Comparison of ENCODE assay signal across 22 cellular contexts in the genomic region with DNA sequence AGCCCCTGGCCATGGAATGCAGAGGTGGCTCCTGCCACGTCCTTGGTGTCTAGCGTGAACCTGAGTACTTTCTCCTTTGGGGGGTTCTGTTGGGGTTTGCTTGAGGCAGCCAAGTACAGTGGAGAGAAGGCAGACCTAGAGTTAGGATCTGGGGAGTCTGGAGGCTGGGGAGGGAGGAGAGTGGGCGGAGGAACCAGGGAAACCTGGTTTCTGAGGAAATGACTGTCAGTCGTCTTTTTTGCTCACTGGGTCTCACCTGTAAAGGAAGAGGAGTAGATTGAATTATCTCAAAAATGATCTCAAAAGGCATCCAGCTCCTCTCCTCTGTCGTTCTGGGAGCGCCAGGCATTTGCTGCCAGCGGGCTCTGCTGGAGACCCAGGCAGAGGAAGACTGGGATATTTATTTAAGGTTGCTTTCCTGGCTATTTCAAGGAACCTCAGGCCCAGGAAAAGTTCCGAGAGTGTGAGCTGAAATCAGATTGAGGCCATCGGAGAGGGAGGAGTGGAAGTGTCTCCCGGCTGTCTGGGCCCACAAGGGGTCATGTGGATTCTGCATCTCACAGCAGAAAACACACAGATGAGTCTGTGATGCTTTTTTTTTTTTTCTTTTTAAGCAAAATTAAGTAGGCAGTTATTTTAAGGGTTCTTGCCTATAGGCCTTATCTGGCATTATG. TPM values are rescaled to one million over a fixed set of nuclear protein-coding genes. Genes with fewer than 3 reads are reported as not detected.
DNase-seq lines count a peak whose midpoint lies in the region; ATAC-seq, FAIRE-seq and TF ChIP-seq lines count a peak whose summit lies in the region.
"Had no signal": no experiment of that assay in that cellular context is flagged by ENCODE, and none has a peak within 500 bp of the region (broad histone marks: within the 10 kb centered on the region; RNA-seq: fewer than 3 reads in every experiment).

No MANE protein-coding gene starts in this region.

- H3K36me3 Mint-ChIP-seq in HFFc6 (ENCODE audit: low read depth): no peaks in the 10 kb centered on the region
- H3K36me3 Mint-ChIP-seq in neural crest cell (ENCODE audit: low read depth): no peaks in the 10 kb centered on the region
- H3K36me3 Mint-ChIP-seq: CD4-positive, alpha-beta memory T cell had no signal

- H3K79me1 ChIP-seq in H1 (ENCODE audit: low read depth, low read length): no peaks in the 10 kb centered on the region

- TF ChIP-seq CTCF in A549 (IDR thresholded peaks at IDR 0.05) (no peak), HFFc6 (IDR thresholded peaks at IDR 0.05) (no peak), H1 (IDR thresholded peaks at IDR 0.05; ENCODE audit: control extremely low read depth in 1 of 3, insufficient read depth in 1 of 3, low read depth in 1 of 3, low read length in 3 of 3) (no peak), neural crest cell (conservative IDR thresholded peaks at IDR 0.05) (no peak), sigmoid colon (IDR thresholded peaks at IDR 0.05) (no peak)

- no peak overlapping the region for H2BK120ac ChIP-seq in H1 (replicated peaks; ENCODE audit: low read depth, low read length)

- POLR2A ChIA-PET in A549 (lab: Yijun Ruan, JAX): no interaction called here
- POLR2A ChIA-PET in H1 (lab: Charles Lee; ENCODE audit: partially characterized antibody): no interaction called here

- no peak for ATAC-seq in A549
- ATAC-seq: GM12878, PC-3 had no signal

- intact Hi-C loops in sigmoid colon (cut with DNase I): no loop called here

- no peak overlapping the region for H2AK5ac ChIP-seq in H1 (ENCODE audit: low read depth, low read length)

- TF ChIP-seq POLR2A in A549 (IDR thresholded peaks at IDR 0.05; ENCODE audit: low read length) (no peak), H1 (IDR thresholded peaks at IDR 0.05; ENCODE audit: control extremely low read depth in 1 of 2, low read depth in 2 of 2, low read length in 2 of 2) (no peak), sigmoid colon (IDR thresholded peaks at IDR 0.05) (no peak)

- no peak for FAIRE-seq in A549 (lab: Jason Lieb, UNC)
- FAIRE-seq in H1 (lab: Jason Lieb, UNC): no peak
- FAIRE-seq: A204.1, GM12878 had no signal

- 91% methylated on average over 10 of the region's 10 CpGs for WGBS in A549 (ENCODE audit: missing lambda C conversion rate)
- 89% methylated on average over 10 of the region's 10 CpGs; no CpG with 5 or more reads in 1 of the 2 experiments for WGBS in H1 (ENCODE audit: extremely low coverage in 1 of 2, insufficient coverage in 1 of 2, insufficient read length in 1 of 2, insufficient replicate concordance in 2 of 2, low coverage in 1 of 2, low lambda C conversion rate in 2 of 2, missing lambda C conversion rate in 1 of 2), 2 experiments
- 87 to 88% methylated on average over 10 of the region's 10 CpGs for WGBS in sigmoid colon, 2 donors

- H3K79me2 ChIP-seq in H1 (ENCODE audit: control insufficient read depth in 1 of 2, insufficient read depth in 2 of 2, low read length in 2 of 2): no peaks in the 10 kb centered on the region

- no peaks in the 10 kb centered on the region for H3K23me2 ChIP-seq in H1 (ENCODE audit: low read depth, low read length)

- TF ChIP-seq EP300 in A549 (IDR thresholded peaks at IDR 0.05): no peak
- no peak for TF ChIP-seq EP300 in H1 (IDR thresholded peaks at IDR 0.05; ENCODE audit: borderline replicate concordance in 1 of 2, low read depth in 2 of 2, low read length in 2 of 2)
- no peak for TF ChIP-seq EP300 in sigmoid colon (IDR thresholded peaks at IDR 0.05)

- H3K4me3 Mint-ChIP-seq in HFFc6 (no peak overlapping the region), neural crest cell (no peak overlapping the region)
- H3K4me3 Mint-ChIP-seq: CD4-positive, alpha-beta memory T cell had no signal

- peaks cover 54% of the 10 kb centered on the region for H3K4me1 Mint-ChIP-seq in HFFc6 (ENCODE audit: low read depth)
- H3K4me1 Mint-ChIP-seq in neural crest cell: peaks cover 58% of the 10 kb centered on the region

- no peak overlapping the region; the same call in 2 of the 3 replicates for H3K4me2 ChIP-seq in A549
- H3K4me2 ChIP-seq in H1 (ENCODE audit: insufficient read depth in 1 of 2, low read depth in 2 of 2, low read length in 2 of 2): no peak overlapping the region
- H3K4me2 ChIP-seq: BLaER1 had no signal

- H3K18ac ChIP-seq in H1 (ENCODE audit: extremely low read depth, low read length): no peak overlapping the region

- no peak overlapping the region for H4K8ac ChIP-seq in H1 (ENCODE audit: extremely low read depth, insufficient read depth, low read length)

- no peak overlapping the region for H4K91ac ChIP-seq in H1 (replicated peaks; ENCODE audit: insufficient read length, low read length)

- peak overlapping the region; percentile 57 for H3K4ac ChIP-seq in H1 (replicated peaks; ENCODE audit: insufficient read length, low read depth, low read length)

- H2AFZ ChIP-seq in H1 (ENCODE audit: low read length): no peak overlapping the region

- no peaks in the 10 kb centered on the region for H3K9me3 Mint-ChIP-seq in HFFc6
- no peaks in the 10 kb centered on the region for H3K9me3 Mint-ChIP-seq in neural crest cell
- H3K9me3 Mint-ChIP-seq: CD4-positive, alpha-beta memory T cell had no signal

- H3K27ac Mint-ChIP-seq in HFFc6: peak overlapping the region; percentile 95
- peak overlapping the region; percentile 50 for H3K27ac Mint-ChIP-seq in neural crest cell (ENCODE audit: unreplicated experiment)

- H3K4me1 ChIP-seq in A549: peaks cover 45% of the 10 kb centered on the region
- peaks cover 0 to 9% (median 7%) of the 10 kb centered on the region in 4 experiments; a peak in 6 of 7 replicates for H3K4me1 ChIP-seq in H1 (replicated peaks in 1 of 4; ENCODE audit: control insufficient read depth in 3 of 4, insufficient read depth in 4 of 4, low read length in 3 of 4)
- peaks cover 0 to 6% (median 3%) of the 10 kb centered on the region in 4 donors for H3K4me1 ChIP-seq in sigmoid colon

- H3K56ac ChIP-seq in H1 (replicated peaks; ENCODE audit: insufficient read length, low read depth, low read length): no peak overlapping the region

- CTCF ChIA-PET in A549 (lab: Yijun Ruan, JAX) (interaction anchor here (0.6 to 16.8 kb wide), 4 partner anchors 15 to 1001 kb away, joined by 3 to 395 read pairs (median 29); partner anchors contain the start of gene EPB41L1), H1 (lab: Charles Lee; ENCODE audit: partially characterized antibody) (interaction anchor here (1.0 to 3.6 kb wide), 2 partner anchors 14 to 15 kb away, joined by 3 to 17 read pairs; no protein-coding TSS in a partner anchor)

- H4K5ac ChIP-seq in H1 (ENCODE audit: insufficient read length, low read depth, low read length): no peak overlapping the region

- H3K4me3 ChIP-seq in A549 (no peak overlapping the region), H1 (ENCODE audit: extremely low read depth in 1 of 4, insufficient read depth in 2 of 4, low read depth in 3 of 4, low read length in 4 of 4) (no peak overlapping the region), MG63 (no peak overlapping the region), sigmoid colon (no peak overlapping the region)
- H3K4me3 ChIP-seq: BLaER1, GM12878 had no signal

- H2BK12ac ChIP-seq in H1 (ENCODE audit: low read depth, low read length): no peak overlapping the region

- H3K36me3 ChIP-seq in H1 (ENCODE audit: control insufficient read depth in 2 of 4, insufficient read depth in 4 of 4, low read length in 3 of 4) (no peaks in the 10 kb centered on the region), MG63 (no peaks in the 10 kb centered on the region), sigmoid colon (peaks cover 0 to 4% (median 2%) of the 10 kb centered on the region in 4 donors)

- no peak overlapping the region for H2BK20ac ChIP-seq in H1 (ENCODE audit: low read length)

- H2BK15ac ChIP-seq in H1 (ENCODE audit: low read length): no peak overlapping the region

- no peak for DNase-seq in A549 (ENCODE audit: low read depth in 1 of 2, low spot score in 1 of 2)
- DNase-seq in HFFc6: no peak
- no peak for DNase-seq in H1 (ENCODE audit: low read depth in 1 of 2, low spot score in 2 of 2)
- DNase-seq in neural crest cell (ENCODE audit: low read depth, low spot score): no peak
- DNase-seq in MG63: no peak
- no peak for DNase-seq in activated CD4-positive, alpha-beta T cell treated with anti-CD3 and anti-CD28 coated beads for 48 hours
- DNase-seq in sigmoid colon: no peak
- no peak for DNase-seq in activated CD4-positive, alpha-beta T cell treated with anti-CD3 and anti-CD28 coated beads, Interleukin-2, amount 50 U/mL, for 4 hours
- DNase-seq: Calu3; CD4-positive, alpha-beta memory T cell; GOT3; NCI-H1417 treated with DMSO at 0.1 percent for 48 hours; NCI-H1930; NCI-H226; NCI-H524; NCI-H82; PC-3; RPMI8226; SHP77 treated with DMSO at 0.1 percent for 48 hours had no signal

- no peak overlapping the region for H3K9ac ChIP-seq in H1 (replicated peaks in 1 of 4; ENCODE audit: extremely low read depth in 1 of 4, low read depth in 3 of 4, low read length in 3 of 4)
- H3K9ac ChIP-seq: BLaER1 had no signal

- H4K20me1 ChIP-seq in H1 (replicated peaks in 1 of 2; ENCODE audit: control insufficient read depth in 1 of 2, insufficient read depth in 2 of 2, low read length in 2 of 2): no peaks in the 10 kb centered on the region

- H2BK5ac ChIP-seq in H1 (ENCODE audit: low read depth, low read length): no peak overlapping the region

- H3K23ac ChIP-seq in H1 (ENCODE audit: insufficient read length): no peak overlapping the region

- peak overlapping the region; percentile 88 to 98 for H3K27ac ChIP-seq in A549
- no peak overlapping the region for H3K27ac ChIP-seq in H1 (ENCODE audit: low read depth, low read length)
- H3K27ac ChIP-seq in sigmoid colon: no peak overlapping the region
- H3K27ac ChIP-seq: BLaER1 had no signal

- H3K27me3 Mint-ChIP-seq in HFFc6 (ENCODE audit: insufficient read depth): no peaks in the 10 kb centered on the region; the same call in none of the 2 replicates
- peaks cover 18% of the 10 kb centered on the region for H3K27me3 Mint-ChIP-seq in neural crest cell (ENCODE audit: low read depth)

- no peaks in the 10 kb centered on the region for H3K9me3 ChIP-seq in A549
- no peaks in the 10 kb centered on the region for H3K9me3 ChIP-seq in H1 (ENCODE audit: insufficient read depth in 2 of 2, low read depth in 1 of 2, low read length in 1 of 2)
- H3K9me3 ChIP-seq in MG63: no peaks in the 10 kb centered on the region
- no peaks in the 10 kb centered on the region for H3K9me3 ChIP-seq in sigmoid colon
- H3K9me3 ChIP-seq: BLaER1 had no signal

- H3K14ac ChIP-seq in H1 (ENCODE audit: insufficient read length): no peak overlapping the region

- no peaks in the 10 kb centered on the region for H3K27me3 ChIP-seq in H1 (replicated peaks in 1 of 4; ENCODE audit: control insufficient read depth in 3 of 4, extremely low read depth in 1 of 4, insufficient read depth in 3 of 4, low read length in 3 of 4)
- H3K27me3 ChIP-seq in MG63: no peaks in the 10 kb centered on the region
- H3K27me3 ChIP-seq in sigmoid colon: no peaks in the 10 kb centered on the region
- H3K27me3 ChIP-seq: BLaER1 had no signal

- TF ChIP-seq RAD21 in A549 (conservative IDR thresholded peaks at IDR 0.05 in 1 of 2, IDR thresholded peaks at IDR 0.05 in 1 of 2) (no peak), H1 (IDR thresholded peaks at IDR 0.05 in 1 of 2, conservative IDR thresholded peaks at IDR 0.05 in 1 of 2; ENCODE audit: low read depth in 2 of 2, low read length in 2 of 2) (no peak)

RNA-seq across cellular contexts. Expression of gene EPB41L1, which starts 16.1 kb away (rescaled TPM):
- polyA plus RNA-seq in A549 (2011; rRNA removed) (45.9 and 50.0 TPM in 2 replicates), A549 (2017; fragmentation: RNase III; extraction: RNeasy Plus Mini Kit Qiagen cat#74134 plus additional on column Dnase treatment) (81.6 to 94.4 TPM (median 84.2 TPM) in 3 replicates), H1 (2011; rRNA removed) (14.8 and 23.1 TPM in 2 replicates), sigmoid colon (10 to 100 TPM; 14.1 to 17.6 (median 16.8) TPM)
- 45.6 and 53.1 TPM in 2 replicates for polyA plus RNA-seq in A549 (2012; cell fraction: cytosol; rRNA removed)
- polyA plus RNA-seq in A549 (2012; cell fraction: nucleus; rRNA removed): 55.6 and 60.8 TPM in 2 replicates
- 42.9 and 66.1 TPM in 2 replicates for polyA minus RNA-seq in A549 (2011; rRNA and poly(A)+ RNA removed)
- total RNA-seq in HFFc6 (2021; fragmentation: NEBNext Ultra II Directional; extraction: Animal tissue kit (Norgen Biotek cat#: 25700)): 10 to 100 TPM; 41.9 to 51.0 (median 43.4) TPM
- 36.0 and 42.0 TPM in 2 replicates for total RNA-seq in H1 (2021; fragmentation: NEBNext Ultra II Directional; extraction: Animal tissue kit (Norgen Biotek cat#: 25700))
- polyA plus RNA-seq in H1 (2011; cell fraction: cytosol; rRNA removed): 12.6 TPM
- polyA plus RNA-seq in H1 (2011; cell fraction: nucleus; rRNA removed): 51.3 TPM
- polyA plus RNA-seq in H1 (2012, experiment 1 of 2): 23.1 to 30.3 TPM (median 25.6 TPM) in 4 replicates
- polyA plus RNA-seq in H1 (2012, experiment 2 of 2): 12.7 TPM
- 29.1 TPM for polyA plus RNA-seq in H1 (2013, experiment 1 of 2)
- polyA plus RNA-seq in H1 (2013, experiment 2 of 2): 28.9 TPM
- 19.7 and 25.0 TPM in 2 replicates for polyA minus RNA-seq in H1 (2011; rRNA and poly(A)+ RNA removed)
- 20.4 TPM for polyA minus RNA-seq in H1 (2011; cell fraction: cytosol; rRNA and poly(A)+ RNA removed)
- 31.3 TPM for polyA minus RNA-seq in H1 (2011; cell fraction: nucleus; rRNA and poly(A)+ RNA removed)
- total RNA-seq in neural crest cell (30.6 and 33.1 TPM in 2 replicates), sigmoid colon (10 to 100 TPM; 19.3 to 61.8 (median 21.0) TPM)
- total RNA-seq in MG63 (2014; rRNA removed; shearing (Covaris generic); ENCODE audit: low replicate concordance): 11.7 and 22.9 TPM in 2 replicates
- polyA plus RNA-seq: CD4-positive, alpha-beta memory T cell had no signal

Comparison
In these comparisons a context has a peak if more than half of its experiments do, and no peak if none do; other contexts are left out.
1. H3K27ac ChIP-seq: peak in A549 (2 of 2); none in H1 (single experiment) and sigmoid colon (0 of 4).